8 cellular contexts compared by ENCODE assay signal in the genomic region with DNA sequence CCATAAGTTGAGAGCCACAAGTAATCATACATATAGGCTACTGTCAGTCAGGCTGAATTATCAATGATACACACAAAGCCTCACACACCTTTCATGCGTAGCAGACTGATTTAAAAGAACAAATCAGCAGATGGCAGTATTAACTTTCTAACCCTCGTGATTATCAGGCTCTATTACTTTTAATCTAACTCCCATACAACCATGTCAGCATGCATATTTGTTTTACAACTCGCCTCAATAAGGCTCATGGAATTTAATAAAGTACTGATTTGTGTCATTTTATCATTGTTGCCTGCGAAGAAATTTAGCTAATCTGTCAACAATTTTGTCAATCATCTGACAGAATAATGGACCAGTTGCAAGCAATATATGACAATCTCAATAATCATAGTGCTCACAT.
DNase-seq lines count a peak whose midpoint lies in the region; ATAC-seq, FAIRE-seq and TF ChIP-seq lines count a peak whose summit lies in the region.

No MANE protein-coding gene starts in this region.

- intact Hi-C loops in gastrocnemius medialis (cut with DNase I; ENCODE audit: low total_unique reads): loop anchor here (1.0 to 10.0 kb wide), 3 partner anchors 144 to 292 kb away; partner anchors contain the start of gene METAP1D

- no peak overlapping the region for H3K4me3 ChIP-seq in gastrocnemius medialis

- peak; percentile 63 for DNase-seq in NCI-H2107 treated with DMSO at 0.1 percent for 48 hours (lab: John Stamatoyannopoulos, UW; ENCODE audit: unreplicated experiment)
- no peak for DNase-seq in NCI-H2107 (lab: John Stamatoyannopoulos, UW)
- DNase-seq in NCI-H510A (lab: John Stamatoyannopoulos, UW): peak; percentile 13
- no peak for DNase-seq in gastrocnemius medialis

- peaks cover 0 to 35% of the 10 kb centered on the region in 2 donors for H3K4me1 ChIP-seq in gastrocnemius medialis

- H3K9me3 ChIP-seq in gastrocnemius medialis: no peaks in the 10 kb centered on the region

- peak; percentile 78 for FAIRE-seq in endometrium (lab: Jason Lieb, UNC)

- H3K36me3 ChIP-seq in gastrocnemius medialis: peaks cover 0 to 5% of the 10 kb centered on the region in 2 donors

- TF ChIP-seq POLR2A in gastrocnemius medialis (IDR thresholded peaks at IDR 0.05) (no peak), GM18505 (IDR thresholded peaks at IDR 0.05; ENCODE audit: borderline replicate concordance, extremely low read depth, insufficient read depth, insufficient read length) (no peak)

- ATAC-seq in gastrocnemius medialis (peak; percentile 53 to 56), GM18505 (IDR thresholded peaks at IDR 0.05; ENCODE audit: unreplicated experiment) (no peak), GM21447 (IDR thresholded peaks at IDR 0.05; ENCODE audit: unreplicated experiment) (no peak), HG03159 (IDR thresholded peaks at IDR 0.05; ENCODE audit: unreplicated experiment) (no peak)

- peak in 4 of 5 experiments; percentile 21 to 40 (median 28) for TF ChIP-seq CTCF in gastrocnemius medialis (IDR thresholded peaks at IDR 0.05 in 4 of 5, conservative IDR thresholded peaks at IDR 0.05 in 1 of 5)

- H3K27me3 ChIP-seq in gastrocnemius medialis: no peaks in the 10 kb centered on the region

- in situ Hi-C loops in gastrocnemius medialis (cut with MboI; ENCODE audit: low sequenced_read_pairs in 4 of 4): loop anchor here (25.0 kb wide), 2 partner anchors 276 to 301 kb away; partner anchors contain the start of genes DLX2 (in 3 of the 4) and DLX1 (in 1 of the 4)

- peak overlapping the region in 2 of 4 donors; percentile 1 to 31 for H3K27ac ChIP-seq in gastrocnemius medialis

Comparison
In these comparisons a context has a peak if more than half of its experiments do, and no peak if none do; other contexts are left out.
1. DNase-seq: peak in NCI-H2107 treated with DMSO at 0.1 percent for 48 hours (single experiment) and NCI-H510A (single experiment); none in NCI-H2107 (single experiment) and gastrocnemius medialis (0 of 2).
2. ATAC-seq: peak in gastrocnemius medialis (2 of 2); none in GM18505 (single experiment), GM21447 (single experiment) and HG03159 (single experiment).